ENCODE assay signal across 1 cellular context in the genomic region with DNA sequence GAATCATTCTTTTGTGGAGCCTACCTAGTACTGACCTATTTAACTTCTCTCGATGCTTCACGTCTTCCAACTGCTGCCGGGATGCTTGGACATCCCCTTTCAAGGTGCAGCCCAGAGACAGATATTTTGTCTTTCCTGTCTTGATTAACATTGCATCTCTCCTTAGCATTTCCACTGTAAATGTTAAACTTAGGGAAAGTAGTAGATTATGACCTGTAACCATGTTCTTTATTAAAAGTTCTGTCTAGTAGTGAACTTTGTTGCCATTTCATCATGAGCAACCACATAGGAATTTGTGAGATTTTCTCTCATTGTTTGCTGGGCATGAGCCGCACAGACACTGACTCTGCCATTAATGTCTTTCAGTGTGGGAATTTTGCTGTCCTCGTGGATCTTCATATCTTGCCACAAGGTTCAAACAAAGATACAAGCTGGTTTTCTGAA.
TF ChIP-seq lines count a peak whose summit lies in the region.

No MANE protein-coding gene starts in this region.

TF ChIP-seq in HepG2, 621 proteins besides CTCF, POLR2A, EP300 and RAD21 (continued from another document and continues in another):
- TF ChIP-seq, protein P1, sequence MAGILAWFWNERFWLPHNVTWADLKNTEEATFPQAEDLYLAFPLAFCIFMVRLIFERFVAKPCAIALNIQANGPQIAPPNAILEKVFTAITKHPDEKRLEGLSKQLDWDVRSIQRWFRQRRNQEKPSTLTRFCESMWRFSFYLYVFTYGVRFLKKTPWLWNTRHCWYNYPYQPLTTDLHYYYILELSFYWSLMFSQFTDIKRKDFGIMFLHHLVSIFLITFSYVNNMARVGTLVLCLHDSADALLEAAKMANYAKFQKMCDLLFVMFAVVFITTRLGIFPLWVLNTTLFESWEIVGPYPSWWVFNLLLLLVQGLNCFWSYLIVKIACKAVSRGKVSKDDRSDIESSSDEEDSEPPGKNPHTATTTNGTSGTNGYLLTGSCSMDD (CRISPR knock-in tag; IDR thresholded peaks at IDR 0.05) = no peak
- TF ChIP-seq, protein P2, sequence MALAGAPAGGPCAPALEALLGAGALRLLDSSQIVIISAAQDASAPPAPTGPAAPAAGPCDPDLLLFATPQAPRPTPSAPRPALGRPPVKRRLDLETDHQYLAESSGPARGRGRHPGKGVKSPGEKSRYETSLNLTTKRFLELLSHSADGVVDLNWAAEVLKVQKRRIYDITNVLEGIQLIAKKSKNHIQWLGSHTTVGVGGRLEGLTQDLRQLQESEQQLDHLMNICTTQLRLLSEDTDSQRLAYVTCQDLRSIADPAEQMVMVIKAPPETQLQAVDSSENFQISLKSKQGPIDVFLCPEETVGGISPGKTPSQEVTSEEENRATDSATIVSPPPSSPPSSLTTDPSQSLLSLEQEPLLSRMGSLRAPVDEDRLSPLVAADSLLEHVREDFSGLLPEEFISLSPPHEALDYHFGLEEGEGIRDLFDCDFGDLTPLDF (CRISPR knock-in tag; IDR thresholded peaks at IDR 0.05) = no peak
- TF ChIP-seq KLF13 (CRISPR knock-in tag; IDR thresholded peaks at IDR 0.05) = no peak
- no peak for TF ChIP-seq KAT2B (IDR thresholded peaks at IDR 0.05; ENCODE audit: borderline replicate concordance, low read depth, low read length)
- TF ChIP-seq MTF2 (CRISPR knock-in tag; IDR thresholded peaks at IDR 0.05; ENCODE audit: borderline replicate concordance) = no peak
- TF ChIP-seq, protein P3, sequence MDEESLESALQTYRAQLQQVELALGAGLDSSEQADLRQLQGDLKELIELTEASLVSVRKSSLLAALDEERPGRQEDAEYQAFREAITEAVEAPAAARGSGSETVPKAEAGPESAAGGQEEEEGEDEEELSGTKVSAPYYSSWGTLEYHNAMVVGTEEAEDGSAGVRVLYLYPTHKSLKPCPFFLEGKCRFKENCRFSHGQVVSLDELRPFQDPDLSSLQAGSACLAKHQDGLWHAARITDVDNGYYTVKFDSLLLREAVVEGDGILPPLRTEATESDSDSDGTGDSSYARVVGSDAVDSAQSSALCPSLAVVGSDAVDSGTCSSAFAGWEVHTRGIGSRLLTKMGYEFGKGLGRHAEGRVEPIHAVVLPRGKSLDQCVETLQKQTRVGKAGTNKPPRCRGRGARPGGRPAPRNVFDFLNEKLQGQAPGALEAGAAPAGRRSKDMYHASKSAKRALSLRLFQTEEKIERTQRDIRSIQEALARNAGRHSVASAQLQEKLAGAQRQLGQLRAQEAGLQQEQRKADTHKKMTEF (CRISPR knock-in tag; IDR thresholded peaks at IDR 0.05) = peak; percentile 58; the same call in 1 of the 2 replicates
- TF ChIP-seq BRCA1 (CRISPR knock-in tag; IDR thresholded peaks at IDR 0.05) = no peak
- no peak; the same call in 1 of the 2 replicates for TF ChIP-seq ETV5 (CRISPR knock-in tag; IDR thresholded peaks at IDR 0.05; ENCODE audit: borderline replicate concordance)
- no peak for TF ChIP-seq MAFG (CRISPR knock-in tag; IDR thresholded peaks at IDR 0.05)
- no peak for TF ChIP-seq SRSF4 (IDR thresholded peaks at IDR 0.05; ENCODE audit: low read depth, low read length, poor library complexity, severe bottlenecking)
- TF ChIP-seq, protein P4, sequence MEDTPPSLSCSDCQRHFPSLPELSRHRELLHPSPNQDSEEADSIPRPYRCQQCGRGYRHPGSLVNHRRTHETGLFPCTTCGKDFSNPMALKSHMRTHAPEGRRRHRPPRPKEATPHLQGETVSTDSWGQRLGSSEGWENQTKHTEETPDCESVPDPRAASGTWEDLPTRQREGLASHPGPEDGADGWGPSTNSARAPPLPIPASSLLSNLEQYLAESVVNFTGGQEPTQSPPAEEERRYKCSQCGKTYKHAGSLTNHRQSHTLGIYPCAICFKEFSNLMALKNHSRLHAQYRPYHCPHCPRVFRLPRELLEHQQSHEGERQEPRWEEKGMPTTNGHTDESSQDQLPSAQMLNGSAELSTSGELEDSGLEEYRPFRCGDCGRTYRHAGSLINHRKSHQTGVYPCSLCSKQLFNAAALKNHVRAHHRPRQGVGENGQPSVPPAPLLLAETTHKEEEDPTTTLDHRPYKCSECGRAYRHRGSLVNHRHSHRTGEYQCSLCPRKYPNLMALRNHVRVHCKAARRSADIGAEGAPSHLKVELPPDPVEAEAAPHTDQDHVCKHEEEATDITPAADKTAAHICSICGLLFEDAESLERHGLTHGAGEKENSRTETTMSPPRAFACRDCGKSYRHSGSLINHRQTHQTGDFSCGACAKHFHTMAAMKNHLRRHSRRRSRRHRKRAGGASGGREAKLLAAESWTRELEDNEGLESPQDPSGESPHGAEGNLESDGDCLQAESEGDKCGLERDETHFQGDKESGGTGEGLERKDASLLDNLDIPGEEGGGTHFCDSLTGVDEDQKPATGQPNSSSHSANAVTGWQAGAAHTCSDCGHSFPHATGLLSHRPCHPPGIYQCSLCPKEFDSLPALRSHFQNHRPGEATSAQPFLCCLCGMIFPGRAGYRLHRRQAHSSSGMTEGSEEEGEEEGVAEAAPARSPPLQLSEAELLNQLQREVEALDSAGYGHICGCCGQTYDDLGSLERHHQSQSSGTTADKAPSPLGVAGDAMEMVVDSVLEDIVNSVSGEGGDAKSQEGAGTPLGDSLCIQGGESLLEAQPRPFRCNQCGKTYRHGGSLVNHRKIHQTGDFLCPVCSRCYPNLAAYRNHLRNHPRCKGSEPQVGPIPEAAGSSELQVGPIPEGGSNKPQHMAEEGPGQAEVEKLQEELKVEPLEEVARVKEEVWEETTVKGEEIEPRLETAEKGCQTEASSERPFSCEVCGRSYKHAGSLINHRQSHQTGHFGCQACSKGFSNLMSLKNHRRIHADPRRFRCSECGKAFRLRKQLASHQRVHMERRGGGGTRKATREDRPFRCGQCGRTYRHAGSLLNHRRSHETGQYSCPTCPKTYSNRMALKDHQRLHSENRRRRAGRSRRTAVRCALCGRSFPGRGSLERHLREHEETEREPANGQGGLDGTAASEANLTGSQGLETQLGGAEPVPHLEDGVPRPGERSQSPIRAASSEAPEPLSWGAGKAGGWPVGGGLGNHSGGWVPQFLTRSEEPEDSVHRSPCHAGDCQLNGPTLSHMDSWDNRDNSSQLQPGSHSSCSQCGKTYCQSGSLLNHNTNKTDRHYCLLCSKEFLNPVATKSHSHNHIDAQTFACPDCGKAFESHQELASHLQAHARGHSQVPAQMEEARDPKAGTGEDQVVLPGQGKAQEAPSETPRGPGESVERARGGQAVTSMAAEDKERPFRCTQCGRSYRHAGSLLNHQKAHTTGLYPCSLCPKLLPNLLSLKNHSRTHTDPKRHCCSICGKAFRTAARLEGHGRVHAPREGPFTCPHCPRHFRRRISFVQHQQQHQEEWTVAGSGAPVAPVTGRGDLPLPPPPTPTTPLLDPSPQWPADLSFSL (CRISPR knock-in tag; IDR thresholded peaks at IDR 0.05) = no peak
- peak; percentile 25; the same call in 1 of the 2 replicates for TF ChIP-seq ZKSCAN8 (CRISPR knock-in tag; IDR thresholded peaks at IDR 0.05; ENCODE audit: borderline replicate concordance)
- 0 out of 2 replicates have a peak, but pooled peaks have one; percentile 63 for TF ChIP-seq ZNF792 (CRISPR knock-in tag; IDR thresholded peaks at IDR 0.05)
- TF ChIP-seq ZNF557 (CRISPR knock-in tag; IDR thresholded peaks at IDR 0.05) = no peak
- TF ChIP-seq CHD4 (IDR thresholded peaks at IDR 0.05; ENCODE audit: borderline replicate concordance, low read length) = peak; percentile 61; the same call in 1 of the 2 replicates
- no peak for TF ChIP-seq PHF20 (CRISPR knock-in tag; IDR thresholded peaks at IDR 0.05)
- no peak for TF ChIP-seq KLF6 (CRISPR knock-in tag; IDR thresholded peaks at IDR 0.05)
- TF ChIP-seq ZNF790 (CRISPR knock-in tag; IDR thresholded peaks at IDR 0.05; ENCODE audit: borderline replicate concordance) = no peak
- no peak for TF ChIP-seq ZSCAN25 (CRISPR knock-in tag; IDR thresholded peaks at IDR 0.05)
- TF ChIP-seq JARID2 (CRISPR knock-in tag; IDR thresholded peaks at IDR 0.05; ENCODE audit: insufficient replicate concordance) = no peak
- TF ChIP-seq, protein P5, sequence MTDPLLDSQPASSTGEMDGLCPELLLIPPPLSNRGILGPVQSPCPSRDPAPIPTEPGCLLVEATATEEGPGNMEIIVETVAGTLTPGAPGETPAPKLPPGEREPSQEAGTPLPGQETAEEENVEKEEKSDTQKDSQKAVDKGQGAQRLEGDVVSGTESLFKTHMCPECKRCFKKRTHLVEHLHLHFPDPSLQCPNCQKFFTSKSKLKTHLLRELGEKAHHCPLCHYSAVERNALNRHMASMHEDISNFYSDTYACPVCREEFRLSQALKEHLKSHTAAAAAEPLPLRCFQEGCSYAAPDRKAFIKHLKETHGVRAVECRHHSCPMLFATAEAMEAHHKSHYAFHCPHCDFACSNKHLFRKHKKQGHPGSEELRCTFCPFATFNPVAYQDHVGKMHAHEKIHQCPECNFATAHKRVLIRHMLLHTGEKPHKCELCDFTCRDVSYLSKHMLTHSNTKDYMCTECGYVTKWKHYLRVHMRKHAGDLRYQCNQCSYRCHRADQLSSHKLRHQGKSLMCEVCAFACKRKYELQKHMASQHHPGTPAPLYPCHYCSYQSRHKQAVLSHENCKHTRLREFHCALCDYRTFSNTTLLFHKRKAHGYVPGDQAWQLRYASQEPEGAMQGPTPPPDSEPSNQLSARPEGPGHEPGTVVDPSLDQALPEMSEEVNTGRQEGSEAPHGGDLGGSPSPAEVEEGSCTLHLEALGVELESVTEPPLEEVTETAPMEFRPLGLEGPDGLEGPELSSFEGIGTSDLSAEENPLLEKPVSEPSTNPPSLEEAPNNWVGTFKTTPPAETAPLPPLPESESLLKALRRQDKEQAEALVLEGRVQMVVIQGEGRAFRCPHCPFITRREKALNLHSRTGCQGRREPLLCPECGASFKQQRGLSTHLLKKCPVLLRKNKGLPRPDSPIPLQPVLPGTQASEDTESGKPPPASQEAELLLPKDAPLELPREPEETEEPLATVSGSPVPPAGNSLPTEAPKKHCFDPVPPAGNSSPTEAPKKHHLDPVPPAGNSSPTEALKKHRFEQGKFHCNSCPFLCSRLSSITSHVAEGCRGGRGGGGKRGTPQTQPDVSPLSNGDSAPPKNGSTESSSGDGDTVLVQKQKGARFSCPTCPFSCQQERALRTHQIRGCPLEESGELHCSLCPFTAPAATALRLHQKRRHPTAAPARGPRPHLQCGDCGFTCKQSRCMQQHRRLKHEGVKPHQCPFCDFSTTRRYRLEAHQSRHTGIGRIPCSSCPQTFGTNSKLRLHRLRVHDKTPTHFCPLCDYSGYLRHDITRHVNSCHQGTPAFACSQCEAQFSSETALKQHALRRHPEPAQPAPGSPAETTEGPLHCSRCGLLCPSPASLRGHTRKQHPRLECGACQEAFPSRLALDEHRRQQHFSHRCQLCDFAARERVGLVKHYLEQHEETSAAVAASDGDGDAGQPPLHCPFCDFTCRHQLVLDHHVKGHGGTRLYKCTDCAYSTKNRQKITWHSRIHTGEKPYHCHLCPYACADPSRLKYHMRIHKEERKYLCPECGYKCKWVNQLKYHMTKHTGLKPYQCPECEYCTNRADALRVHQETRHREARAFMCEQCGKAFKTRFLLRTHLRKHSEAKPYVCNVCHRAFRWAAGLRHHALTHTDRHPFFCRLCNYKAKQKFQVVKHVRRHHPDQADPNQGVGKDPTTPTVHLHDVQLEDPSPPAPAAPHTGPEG (CRISPR knock-in tag; IDR thresholded peaks at IDR 0.05) = no peak
- no peak for TF ChIP-seq ZNF577 (CRISPR knock-in tag; IDR thresholded peaks at IDR 0.05; ENCODE audit: borderline replicate concordance, low read depth)
- TF ChIP-seq, protein P6, sequence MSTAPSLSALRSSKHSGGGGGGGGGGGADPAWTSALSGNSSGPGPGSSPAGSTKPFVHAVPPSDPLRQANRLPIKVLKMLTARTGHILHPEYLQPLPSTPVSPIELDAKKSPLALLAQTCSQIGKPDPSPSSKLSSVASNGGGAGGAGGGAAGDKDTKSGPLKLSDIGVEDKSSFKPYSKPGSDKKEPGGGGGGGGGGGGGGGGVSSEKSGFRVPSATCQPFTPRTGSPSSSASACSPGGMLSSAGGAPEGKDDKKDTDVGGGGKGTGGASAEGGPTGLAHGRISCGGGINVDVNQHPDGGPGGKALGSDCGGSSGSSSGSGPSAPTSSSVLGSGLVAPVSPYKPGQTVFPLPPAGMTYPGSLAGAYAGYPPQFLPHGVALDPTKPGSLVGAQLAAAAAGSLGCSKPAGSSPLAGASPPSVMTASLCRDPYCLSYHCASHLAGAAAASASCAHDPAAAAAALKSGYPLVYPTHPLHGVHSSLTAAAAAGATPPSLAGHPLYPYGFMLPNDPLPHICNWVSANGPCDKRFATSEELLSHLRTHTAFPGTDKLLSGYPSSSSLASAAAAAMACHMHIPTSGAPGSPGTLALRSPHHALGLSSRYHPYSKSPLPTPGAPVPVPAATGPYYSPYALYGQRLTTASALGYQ (CRISPR knock-in tag; IDR thresholded peaks at IDR 0.05) = no peak
- TF ChIP-seq ZNF136 (CRISPR knock-in tag; IDR thresholded peaks at IDR 0.05; ENCODE audit: low read depth) = no peak
- TF ChIP-seq U2AF2 (IDR thresholded peaks at IDR 0.05; ENCODE audit: low read depth, low read length) = no peak
- TF ChIP-seq TBX2 (CRISPR knock-in tag; IDR thresholded peaks at IDR 0.05; ENCODE audit: borderline replicate concordance) = no peak
- no peak for TF ChIP-seq ZNF543 (CRISPR knock-in tag; IDR thresholded peaks at IDR 0.05)
- no peak for TF ChIP-seq HNF4G (IDR thresholded peaks at IDR 0.05; ENCODE audit: borderline replicate concordance, low read depth, low read length)
- TF ChIP-seq HNF4G (CRISPR knock-in tag; IDR thresholded peaks at IDR 0.05; ENCODE audit: borderline replicate concordance, low read depth) = no peak
- no peak for TF ChIP-seq SNAPC2 (CRISPR knock-in tag; IDR thresholded peaks at IDR 0.05)
- no peak for TF ChIP-seq ZC3H13 (CRISPR knock-in tag; IDR thresholded peaks at IDR 0.05)
- TF ChIP-seq ZBTB3 (CRISPR knock-in tag; IDR thresholded peaks at IDR 0.05; ENCODE audit: borderline replicate concordance, low read depth) = no peak
- no peak for TF ChIP-seq ZKSCAN1 (IDR thresholded peaks at IDR 0.05; ENCODE audit: low read length)
